13 cellular contexts compared by ENCODE assay signal in the genomic region with DNA sequence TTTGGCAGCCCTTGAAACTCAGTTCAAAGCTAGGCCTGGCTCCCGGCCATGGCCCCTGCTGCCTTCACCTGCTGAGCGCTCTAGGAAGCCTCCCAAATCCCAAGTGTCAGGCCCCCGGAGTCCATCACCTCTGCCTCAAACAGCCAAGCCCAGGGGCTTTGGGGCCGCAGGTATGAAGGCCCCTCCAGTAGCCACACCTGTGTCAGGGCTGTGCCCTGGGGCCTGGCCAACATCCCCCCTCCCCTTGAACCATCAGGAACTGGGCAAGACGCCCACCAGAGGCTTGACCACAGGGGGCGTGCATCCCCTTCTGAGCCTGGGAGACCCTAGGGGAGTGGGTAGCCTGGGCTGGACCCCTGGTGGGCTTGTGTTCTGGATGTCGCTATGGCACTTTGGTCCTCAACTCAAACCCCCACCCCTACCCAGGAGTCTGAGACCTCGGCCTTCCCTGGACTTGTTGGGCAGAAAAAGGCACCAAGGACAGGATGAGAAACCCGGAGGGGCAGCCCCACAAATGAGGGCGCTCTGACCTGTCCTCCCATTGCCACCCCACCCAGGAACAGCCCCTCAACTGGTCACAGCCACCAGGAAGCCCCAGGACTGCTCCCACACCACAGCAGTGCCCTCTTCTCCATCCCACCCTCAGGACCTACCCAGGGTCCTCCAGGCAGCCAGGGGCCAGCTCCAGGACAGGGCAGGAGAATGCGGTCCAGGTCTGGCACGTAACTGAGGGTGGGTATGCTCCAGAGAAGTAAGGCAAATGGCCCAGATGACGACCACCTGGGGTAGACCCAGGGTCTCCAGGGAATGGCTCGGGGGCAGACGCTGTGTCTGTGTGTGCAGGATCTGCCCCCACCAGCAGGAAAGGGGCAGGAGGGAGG. TPM values are rescaled to one million over a fixed set of nuclear protein-coding genes. Genes with fewer than 3 reads are reported as not detected.
A peak's percentile ranks its signal among the peaks of the same experiment; 100 is the strongest.
DNase-seq lines count a peak whose midpoint lies in the region; ATAC-seq, FAIRE-seq and TF ChIP-seq lines count a peak whose summit lies in the region.
"Had no signal": no experiment of that assay in that cellular context is flagged by ENCODE, and none has a peak within 500 bp of the region (broad histone marks: within the 10 kb centered on the region; RNA-seq: fewer than 3 reads in every experiment).

No MANE protein-coding gene starts in this region.

- no peak overlapping the region for H3K27ac ChIP-seq in HepG2 (ENCODE audit: extremely low read length, insufficient read depth, low read length)
- H3K27ac ChIP-seq in right lobe of liver: no peak overlapping the region
- peak overlapping the region; percentile 16 for H3K27ac ChIP-seq in KOPT-K1 (ENCODE audit: low read depth, low read length, poor library complexity, severe bottlenecking)
- H3K27ac ChIP-seq: hepatocyte had no signal

- H3K9me3 Mint-ChIP-seq in chondrocyte (ENCODE audit: low read depth): no peaks in the 10 kb centered on the region
- no peaks in the 10 kb centered on the region for H3K9me3 Mint-ChIP-seq in stimulated activated naive CD8-positive, alpha-beta T cell treated with anti-CD3 and anti-CD28 coated beads, Interleukin-15, amount 100 ng/mL, for 72 hours

- H3K4me2 ChIP-seq in HepG2 (ENCODE audit: low read depth, low read length): no peak overlapping the region
- H3K4me2 ChIP-seq: hepatocyte had no signal

- CTCF ChIA-PET in HepG2 (lab: Yijun Ruan, JAX; ENCODE audit: low intra/inter-chr PET ratio, low total read pairs): no interaction called here

- H3K36me3 ChIP-seq in HepG2 (replicated peaks in 1 of 2; ENCODE audit: control insufficient read depth in 1 of 2, insufficient read depth in 2 of 2, low read length in 2 of 2) (no peaks in the 10 kb centered on the region; a peak in 1 of 5 replicates), right lobe of liver (peaks cover 0 to 2% (median 0%) of the 10 kb centered on the region in 4 donors), KOPT-K1 (ENCODE audit: insufficient read depth, low read length) (peaks cover 57% of the 10 kb centered on the region)

- no peak for TF ChIP-seq RAD21 in HepG2 (CRISPR knock-in tag; IDR thresholded peaks at IDR 0.05)

- peaks cover 37% of the 10 kb centered on the region for H3K4me1 ChIP-seq in HepG2 (ENCODE audit: insufficient read depth, low read length)
- peaks cover 0 to 38% (median 15%) of the 10 kb centered on the region in 4 donors for H3K4me1 ChIP-seq in right lobe of liver

- H3K27me3 ChIP-seq in HepG2 (ENCODE audit: control insufficient read depth in 1 of 2, insufficient read depth in 2 of 2, low read length in 2 of 2): no peaks in the 10 kb centered on the region
- no peaks in the 10 kb centered on the region for H3K27me3 ChIP-seq in right lobe of liver
- H3K27me3 ChIP-seq: hepatocyte had no signal

- TF ChIP-seq EP300 in HepG2 (IDR thresholded peaks at IDR 0.05; ENCODE audit: low read depth in 2 of 2, low read length in 2 of 2) (no peak), HepG2 (CRISPR knock-in tag; IDR thresholded peaks at IDR 0.05; ENCODE audit: borderline replicate concordance) (no peak)

- intact Hi-C loops in HepG2 (cut with micrococcal nuclease; ENCODE audit: unreplicated experiment) (no loop called here), right lobe of liver (cut with DNase I) (no loop called here)

- H3K27ac Mint-ChIP-seq in chondrocyte (ENCODE audit: unreplicated experiment): no peak overlapping the region
- H3K27ac Mint-ChIP-seq in stimulated activated naive CD8-positive, alpha-beta T cell treated with anti-CD3 and anti-CD28 coated beads, Interleukin-15, amount 100 ng/mL, for 72 hours: peak overlapping the region in 1 of 2 donors; percentile 12

- H2AFZ ChIP-seq in HepG2 (ENCODE audit: low read length): no peak overlapping the region
- H2AFZ ChIP-seq: hepatocyte had no signal

- TF ChIP-seq CTCF in HepG2 (CRISPR knock-in tag; IDR thresholded peaks at IDR 0.05): no peak
- TF ChIP-seq CTCF in right lobe of liver (IDR thresholded peaks at IDR 0.05): no peak
- no peak for TF ChIP-seq CTCF in chondrocyte (IDR thresholded peaks at IDR 0.05)

- POLR2A ChIA-PET in HepG2 (lab: Yijun Ruan, JAX): no interaction called here

- H3K4me1 Mint-ChIP-seq in chondrocyte (ENCODE audit: low read depth): peaks cover 29% of the 10 kb centered on the region
- peaks cover 76% of the 10 kb centered on the region for H3K4me1 Mint-ChIP-seq in stimulated activated naive CD8-positive, alpha-beta T cell treated with anti-CD3 and anti-CD28 coated beads, Interleukin-15, amount 100 ng/mL, for 72 hours

- no peak for ATAC-seq in HepG2
- no peak for ATAC-seq in right lobe of liver
- no peak for ATAC-seq in stimulated activated naive CD8-positive, alpha-beta T cell treated with anti-CD3 and anti-CD28 coated beads, Interleukin-15, amount 100 ng/mL, for 72 hours
- no peak for ATAC-seq in GM21360 (IDR thresholded peaks at IDR 0.05; ENCODE audit: unreplicated experiment)
- ATAC-seq: activated CD4-positive, alpha-beta T cell treated with anti-CD3 and anti-CD28 coated beads for 36 hours had no signal

- no peak for DNase-seq in HepG2 (ENCODE audit: low spot score)
- no peak for DNase-seq in right lobe of liver
- peak; percentile 82 for DNase-seq in chondrocyte (ENCODE audit: low spot score)
- no peak for DNase-seq in stimulated activated naive CD8-positive, alpha-beta T cell treated with anti-CD3 and anti-CD28 coated beads, Interleukin-15, amount 100 ng/mL, for 72 hours
- DNase-seq in SK-N-DZ (ENCODE audit: low spot score): no peak
- DNase-seq in NCI-H82 treated with DMSO at 0.1 percent for 48 hours (lab: John Stamatoyannopoulos, UW; ENCODE audit: unreplicated experiment): no peak
- DNase-seq: activated CD4-positive, alpha-beta T cell treated with anti-CD3 and anti-CD28 coated beads for 36 hours; EL; NCI-H1048 had no signal

- TF ChIP-seq POLR2A in HepG2 (IDR thresholded peaks at IDR 0.05; ENCODE audit: insufficient read depth in 1 of 2, low read depth in 2 of 2, low read length in 2 of 2): no peak
- TF ChIP-seq POLR2A in right lobe of liver (IDR thresholded peaks at IDR 0.05): no peak

- in situ Hi-C loops in HepG2 (cut with HindIII; ENCODE audit: extremely low pct_ligation_motif_present, low pct_unique_long_range_greater_than_20kb): no loop called here

- H3K36me3 Mint-ChIP-seq in chondrocyte (ENCODE audit: low read depth): peaks cover 2% of the 10 kb centered on the region

- H3K4me3 ChIP-seq in HepG2 (replicated peaks in 1 of 3; ENCODE audit: insufficient read depth in 1 of 3, low read depth in 2 of 3, low read length in 3 of 3) (no peak overlapping the region), right lobe of liver (no peak overlapping the region)
- H3K4me3 ChIP-seq: hepatocyte, thoracic aorta had no signal

- no peaks in the 10 kb centered on the region for H3K27me3 Mint-ChIP-seq in chondrocyte (ENCODE audit: low read depth)
- H3K27me3 Mint-ChIP-seq in stimulated activated naive CD8-positive, alpha-beta T cell treated with anti-CD3 and anti-CD28 coated beads, Interleukin-15, amount 100 ng/mL, for 72 hours: no peaks in the 10 kb centered on the region
- H3K27me3 Mint-ChIP-seq: activated CD4-positive, alpha-beta T cell treated with anti-CD3 and anti-CD28 coated beads for 36 hours had no signal

- H3K4me3 Mint-ChIP-seq in chondrocyte (ENCODE audit: unreplicated experiment): no peak overlapping the region
- peak overlapping the region; percentile 42 to 45 for H3K4me3 Mint-ChIP-seq in stimulated activated naive CD8-positive, alpha-beta T cell treated with anti-CD3 and anti-CD28 coated beads, Interleukin-15, amount 100 ng/mL, for 72 hours

- FAIRE-seq in HepG2 (lab: Jason Lieb, UNC): no peak

- BruUV-seq in HepG2 (replicated peaks; lab: Mats Ljungman, UMichigan): no TSS peak

- H3K9me3 ChIP-seq in HepG2 (ENCODE audit: low read length) (no peaks in the 10 kb centered on the region), right lobe of liver (no peaks in the 10 kb centered on the region), KOPT-K1 (ENCODE audit: insufficient read depth, low read length, poor library complexity, severe bottlenecking) (no peaks in the 10 kb centered on the region)
- H3K9me3 ChIP-seq: thoracic aorta had no signal

- H3K79me2 ChIP-seq in HepG2 (ENCODE audit: insufficient read depth, low read length): peaks cover 31% of the 10 kb centered on the region

- H4K20me1 ChIP-seq in HepG2 (ENCODE audit: insufficient read depth, low read length): no peaks in the 10 kb centered on the region

- WGBS in HepG2 (ENCODE audit: low lambda C conversion rate): 99% methylated on average over 9 of the region's 15 CpGs
- 81% methylated on average over 6 of the region's 15 CpGs for WGBS in right lobe of liver (ENCODE audit: insufficient coverage, low coverage, low lambda C conversion rate, missing lambda C conversion rate)

- no peak overlapping the region for H3K9ac ChIP-seq in HepG2 (ENCODE audit: insufficient read depth, low read depth, low read length)

RNA-seq across cellular contexts. Expression of a gene that starts 4.2 kb away (rescaled TPM):
- total RNA-seq in HepG2 (2016; rRNA removed; fragmentation: Illumina TruSeq; extraction: Trizol) (104 and 131 TPM in 2 replicates), right lobe of liver (10 to 100 TPM; 13.1 to 30.8 (median 14.7) TPM), chondrocyte (47.0 to 48.7 TPM (median 47.5 TPM) in 3 replicates)
- 19.5 and 20.5 TPM in 2 replicates for total RNA-seq in HepG2 (2016; cell fraction: cytosol; rRNA removed; fragmentation: Illumina TruSeq; extraction: Trizol; ENCODE audit: low read depth)
- total RNA-seq in HepG2 (2016; cell fraction: insoluble cytoplasmic fraction; rRNA removed; fragmentation: Illumina TruSeq; extraction: Trizol): 103 and 128 TPM in 2 replicates
- total RNA-seq in HepG2 (2016; cell fraction: membrane; rRNA removed; fragmentation: Illumina TruSeq; extraction: Trizol): 43.3 and 44.2 TPM in 2 replicates
- 39.3 and 41.5 TPM in 2 replicates for total RNA-seq in HepG2 (2016; cell fraction: nucleus; rRNA removed; fragmentation: Illumina TruSeq; extraction: Trizol)
- 29.8 and 43.9 TPM in 2 replicates for polyA plus RNA-seq in HepG2 (2011; rRNA removed)
- polyA plus RNA-seq in HepG2 (2011; cell fraction: cytosol; rRNA removed): 22.0 and 30.6 TPM in 2 replicates
- 12.8 and 13.8 TPM in 2 replicates for polyA plus RNA-seq in HepG2 (2011; cell fraction: nucleus; rRNA removed)
- 30.0 and 43.7 TPM in 2 replicates for polyA plus RNA-seq in HepG2 (2012)
- polyA plus RNA-seq in HepG2 (2016; cell fraction: cytosol; fragmentation: Illumina TruSeq; extraction: Trizol; ENCODE audit: low read depth): 10.3 and 11.7 TPM in 2 replicates
- 140 and 142 TPM in 2 replicates for polyA plus RNA-seq in HepG2 (2016; cell fraction: insoluble cytoplasmic fraction; fragmentation: Illumina TruSeq; extraction: Trizol; ENCODE audit: low read depth)
- polyA plus RNA-seq in HepG2 (2016; cell fraction: membrane; fragmentation: Illumina TruSeq; extraction: Trizol; ENCODE audit: low read depth): 24.5 and 24.6 TPM in 2 replicates
- 69.4 and 73.3 TPM in 2 replicates for polyA plus RNA-seq in HepG2 (2016; cell fraction: nucleus; fragmentation: Illumina TruSeq; extraction: Trizol; ENCODE audit: insufficient read depth, low read depth)
- 12.5 and 24.7 TPM in 2 replicates for polyA minus RNA-seq in HepG2 (2011; rRNA and poly(A)+ RNA removed; ENCODE audit: low replicate concordance)
- polyA minus RNA-seq in HepG2 (2011; cell fraction: cytosol; rRNA and poly(A)+ RNA removed): 19.7 and 22.7 TPM in 2 replicates
- 10.8 and 13.7 TPM in 2 replicates for polyA minus RNA-seq in HepG2 (2011; cell fraction: nucleus; rRNA and poly(A)+ RNA removed)
- 169 and 184 TPM in 2 replicates for polyA plus RNA-seq in SK-N-DZ (2014; cell fraction: cytosol; rRNA removed)
- polyA plus RNA-seq in SK-N-DZ (2014; cell fraction: nucleus; rRNA removed): 100 and 125 TPM in 2 replicates

RNA-seq across cellular contexts. Expression of a gene that starts 4.8 kb away (rescaled TPM):
- total RNA-seq in HepG2 (2016; rRNA removed; fragmentation: Illumina TruSeq; extraction: Trizol) (15.5 and 25.8 TPM in 2 replicates), right lobe of liver (10 to 100 TPM; 13.8 to 51.0 (median 25.4) TPM), chondrocyte (37.0 to 56.2 TPM (median 43.0 TPM) in 3 replicates)
- 9.2 and 12.7 TPM in 2 replicates for total RNA-seq in HepG2 (2016; cell fraction: cytosol; rRNA removed; fragmentation: Illumina TruSeq; extraction: Trizol; ENCODE audit: low read depth)
- 14.4 and 26.2 TPM in 2 replicates for total RNA-seq in HepG2 (2016; cell fraction: insoluble cytoplasmic fraction; rRNA removed; fragmentation: Illumina TruSeq; extraction: Trizol)
- total RNA-seq in HepG2 (2016; cell fraction: membrane; rRNA removed; fragmentation: Illumina TruSeq; extraction: Trizol): 28.5 and 34.5 TPM in 2 replicates
- total RNA-seq in HepG2 (2016; cell fraction: nucleus; rRNA removed; fragmentation: Illumina TruSeq; extraction: Trizol): 20.4 and 23.0 TPM in 2 replicates
- polyA plus RNA-seq in HepG2 (2011; rRNA removed): 19.0 and 36.1 TPM in 2 replicates
- 18.9 and 32.3 TPM in 2 replicates for polyA plus RNA-seq in HepG2 (2011; cell fraction: cytosol; rRNA removed)
- polyA plus RNA-seq in HepG2 (2011; cell fraction: nucleus; rRNA removed): 79.1 and 84.6 TPM in 2 replicates
- 16.1 and 20.7 TPM in 2 replicates for polyA plus RNA-seq in HepG2 (2012)
- 9.4 and 10.4 TPM in 2 replicates for polyA plus RNA-seq in HepG2 (2016; cell fraction: cytosol; fragmentation: Illumina TruSeq; extraction: Trizol; ENCODE audit: low read depth)
- polyA plus RNA-seq in HepG2 (2016; cell fraction: insoluble cytoplasmic fraction; fragmentation: Illumina TruSeq; extraction: Trizol; ENCODE audit: low read depth): 14.1 and 16.2 TPM in 2 replicates
- polyA plus RNA-seq in HepG2 (2016; cell fraction: membrane; fragmentation: Illumina TruSeq; extraction: Trizol; ENCODE audit: low read depth): 21.6 and 23.3 TPM in 2 replicates
- polyA plus RNA-seq in HepG2 (2016; cell fraction: nucleus; fragmentation: Illumina TruSeq; extraction: Trizol; ENCODE audit: insufficient read depth, low read depth): 36.1 and 41.5 TPM in 2 replicates
- polyA minus RNA-seq in HepG2 (2011; rRNA and poly(A)+ RNA removed; ENCODE audit: low replicate concordance): 7.1 and 61.3 TPM in 2 replicates
- 18.8 and 21.5 TPM in 2 replicates for polyA minus RNA-seq in HepG2 (2011; cell fraction: cytosol; rRNA and poly(A)+ RNA removed)
- polyA minus RNA-seq in HepG2 (2011; cell fraction: nucleus; rRNA and poly(A)+ RNA removed): 6.4 and 8.5 TPM in 2 replicates
- polyA plus RNA-seq in SK-N-DZ (2014; cell fraction: cytosol; rRNA removed): 77.3 and 81.6 TPM in 2 replicates
- 124 and 144 TPM in 2 replicates for polyA plus RNA-seq in SK-N-DZ (2014; cell fraction: nucleus; rRNA removed)

RNA-seq across cellular contexts. Expression of a gene that starts 5.0 kb away (rescaled TPM):
- 21.2 and 35.4 TPM in 2 replicates for total RNA-seq in HepG2 (2016; rRNA removed; fragmentation: Illumina TruSeq; extraction: Trizol)
- 9.8 and 10.0 TPM in 2 replicates for total RNA-seq in HepG2 (2016; cell fraction: cytosol; rRNA removed; fragmentation: Illumina TruSeq; extraction: Trizol; ENCODE audit: low read depth)
- total RNA-seq in HepG2 (2016; cell fraction: insoluble cytoplasmic fraction; rRNA removed; fragmentation: Illumina TruSeq; extraction: Trizol): 23.8 and 32.4 TPM in 2 replicates
- total RNA-seq in HepG2 (2016; cell fraction: membrane; rRNA removed; fragmentation: Illumina TruSeq; extraction: Trizol): 15.9 and 17.1 TPM in 2 replicates
- 24.3 and 29.3 TPM in 2 replicates for total RNA-seq in HepG2 (2016; cell fraction: nucleus; rRNA removed; fragmentation: Illumina TruSeq; extraction: Trizol)
- polyA plus RNA-seq in HepG2 (2011; rRNA removed): 15.7 and 20.3 TPM in 2 replicates
- 8.7 and 16.8 TPM in 2 replicates for polyA plus RNA-seq in HepG2 (2011; cell fraction: cytosol; rRNA removed)
- 68.2 and 101 TPM in 2 replicates for polyA plus RNA-seq in HepG2 (2011; cell fraction: nucleus; rRNA removed)
- polyA plus RNA-seq in HepG2 (2012): 16.3 and 27.3 TPM in 2 replicates
- polyA plus RNA-seq in HepG2 (2016; cell fraction: cytosol; fragmentation: Illumina TruSeq; extraction: Trizol; ENCODE audit: low read depth): 5.5 and 6.4 TPM in 2 replicates
- polyA plus RNA-seq in HepG2 (2016; cell fraction: insoluble cytoplasmic fraction; fragmentation: Illumina TruSeq; extraction: Trizol; ENCODE audit: low read depth): 59.5 and 79.8 TPM in 2 replicates
- polyA plus RNA-seq in HepG2 (2016; cell fraction: membrane; fragmentation: Illumina TruSeq; extraction: Trizol; ENCODE audit: low read depth): 10.8 and 13.8 TPM in 2 replicates
- 133 and 138 TPM in 2 replicates for polyA plus RNA-seq in HepG2 (2016; cell fraction: nucleus; fragmentation: Illumina TruSeq; extraction: Trizol; ENCODE audit: insufficient read depth, low read depth)
- 12.7 and 22.2 TPM in 2 replicates for polyA minus RNA-seq in HepG2 (2011; rRNA and poly(A)+ RNA removed; ENCODE audit: low replicate concordance)
- 7.4 and 8.9 TPM in 2 replicates for polyA minus RNA-seq in HepG2 (2011; cell fraction: cytosol; rRNA and poly(A)+ RNA removed)
- polyA minus RNA-seq in HepG2 (2011; cell fraction: nucleus; rRNA and poly(A)+ RNA removed): 10.9 and 13.8 TPM in 2 replicates
- total RNA-seq in right lobe of liver: 1 to 10 TPM; 2.2 to 5.7 (median 4.8) TPM
- 15.9 to 20.9 TPM (median 19.3 TPM) in 3 replicates for total RNA-seq in chondrocyte
- 28.0 and 30.2 TPM in 2 replicates for polyA plus RNA-seq in SK-N-DZ (2014; cell fraction: cytosol; rRNA removed)
- 90.5 and 232 TPM in 2 replicates for polyA plus RNA-seq in SK-N-DZ (2014; cell fraction: nucleus; rRNA removed)

RNA-seq across cellular contexts. Expression of a gene that starts 32.2 kb away (rescaled TPM):
- total RNA-seq in HepG2 (2016; rRNA removed; fragmentation: Illumina TruSeq; extraction: Trizol) (0.62 and 1.1 TPM in 2 replicates), right lobe of liver (1 to 10 TPM in 2 of 6 experiments, under 1 TPM in 4; 0.56 to 3.5 (median 0.74) TPM), chondrocyte (6.9 to 8.0 TPM (median 7.3 TPM) in 3 replicates)
- 1.9 TPM in 1 of 2 replicates, not detected in the other for total RNA-seq in HepG2 (2016; cell fraction: cytosol; rRNA removed; fragmentation: Illumina TruSeq; extraction: Trizol; ENCODE audit: low read depth)
- 0.22 and 0.56 TPM in 2 replicates for total RNA-seq in HepG2 (2016; cell fraction: insoluble cytoplasmic fraction; rRNA removed; fragmentation: Illumina TruSeq; extraction: Trizol)
- 0.83 and 1.1 TPM in 2 replicates for total RNA-seq in HepG2 (2016; cell fraction: membrane; rRNA removed; fragmentation: Illumina TruSeq; extraction: Trizol)
- total RNA-seq in HepG2 (2016; cell fraction: nucleus; rRNA removed; fragmentation: Illumina TruSeq; extraction: Trizol): 0.43 and 0.44 TPM in 2 replicates
- polyA plus RNA-seq in HepG2 (2011; rRNA removed): 0.46 and 0.48 TPM in 2 replicates
- polyA plus RNA-seq in HepG2 (2011; cell fraction: cytosol; rRNA removed): 0.33 and 0.60 TPM in 2 replicates
- polyA plus RNA-seq in HepG2 (2011; cell fraction: nucleus; rRNA removed): 0.69 and 0.85 TPM in 2 replicates
- 0.20 and 0.35 TPM in 2 replicates for polyA plus RNA-seq in HepG2 (2012)
- polyA plus RNA-seq in HepG2 (2016; cell fraction: cytosol; fragmentation: Illumina TruSeq; extraction: Trizol; ENCODE audit: low read depth): 0.21 and 0.32 TPM in 2 replicates
- polyA plus RNA-seq in HepG2 (2016; cell fraction: insoluble cytoplasmic fraction; fragmentation: Illumina TruSeq; extraction: Trizol; ENCODE audit: low read depth): 0.46 and 0.47 TPM in 2 replicates
- 0.26 and 0.55 TPM in 2 replicates for polyA plus RNA-seq in HepG2 (2016; cell fraction: membrane; fragmentation: Illumina TruSeq; extraction: Trizol; ENCODE audit: low read depth)
- polyA plus RNA-seq in HepG2 (2016; cell fraction: nucleus; fragmentation: Illumina TruSeq; extraction: Trizol; ENCODE audit: insufficient read depth, low read depth): 0.53 and 0.70 TPM in 2 replicates
- polyA minus RNA-seq in HepG2 (2011; rRNA and poly(A)+ RNA removed; ENCODE audit: low replicate concordance): 0.62 and 1.6 TPM in 2 replicates
- not detected in 2 replicates for polyA minus RNA-seq in HepG2 (2011; cell fraction: cytosol; rRNA and poly(A)+ RNA removed)
- 0.13 and 0.50 TPM in 2 replicates for polyA minus RNA-seq in HepG2 (2011; cell fraction: nucleus; rRNA and poly(A)+ RNA removed)
- 2.1 and 2.6 TPM in 2 replicates for polyA plus RNA-seq in SK-N-DZ (2014; cell fraction: cytosol; rRNA removed)
- polyA plus RNA-seq in SK-N-DZ (2014; cell fraction: nucleus; rRNA removed): 7.5 and 10.8 TPM in 2 replicates
